Comparison of ENCODE assay signal across 8 cellular contexts in genomic region chr1:163320891-163321290, GRCh38. TPM values are rescaled to one million over a fixed set of nuclear protein-coding genes. Genes with fewer than 3 reads are reported as not detected.
DNase-seq lines count a peak whose midpoint lies in the region; ATAC-seq and TF ChIP-seq lines count a peak whose summit lies in the region.

No MANE protein-coding gene starts in this region.

- TF ChIP-seq CTCF in RWPE2 (IDR thresholded peaks at IDR 0.05; ENCODE audit: poor library complexity, severe bottlenecking) (no peak), esophagus squamous epithelium (IDR thresholded peaks at IDR 0.05) (no peak)

- H3K4me1 ChIP-seq in RWPE2 (ENCODE audit: insufficient read depth, poor library complexity, severe bottlenecking) (no peaks in the 10 kb centered on the region), esophagus squamous epithelium (peaks cover 8 to 25% (median 10%) of the 10 kb centered on the region in 3 donors), trophoblast cell (ENCODE audit: control insufficient read depth in 1 of 2, insufficient read depth in 2 of 2, low read length in 2 of 2) (no peaks in the 10 kb centered on the region)

- no peak overlapping the region for H4K91ac ChIP-seq in trophoblast cell (ENCODE audit: low read depth, low read length)

- H3K27ac ChIP-seq in RWPE2 (ENCODE audit: poor library complexity, severe bottlenecking), result peak overlapping the region; percentile 66
- H3K27ac ChIP-seq in esophagus squamous epithelium, result peak overlapping the region; percentile 62 to 90 (median 82)
- H3K27ac ChIP-seq in trophoblast cell (ENCODE audit: low read depth, low read length), result no peak overlapping the region

- H3K23ac ChIP-seq in trophoblast cell (ENCODE audit: low read length), result no peak overlapping the region

- peaks cover 2% of the 10 kb centered on the region for H3K79me1 ChIP-seq in trophoblast cell (ENCODE audit: low read length)

- peaks cover 34% of the 10 kb centered on the region for H3K36me3 ChIP-seq in RWPE2 (ENCODE audit: low read depth)
- peaks cover 0 to 23% (median 0%) of the 10 kb centered on the region in 3 donors for H3K36me3 ChIP-seq in esophagus squamous epithelium
- H3K36me3 ChIP-seq in trophoblast cell (ENCODE audit: control insufficient read depth in 1 of 2, insufficient read depth in 2 of 2, low read length in 2 of 2), result peaks cover 0 to 3% of the 10 kb centered on the region in 2 experiments

- H3K9me3 ChIP-seq in RWPE2 (ENCODE audit: severe bottlenecking) (no peaks in the 10 kb centered on the region), esophagus squamous epithelium (no peaks in the 10 kb centered on the region), trophoblast cell (ENCODE audit: insufficient read depth, low read depth, low read length) (no peaks in the 10 kb centered on the region)

- no peak for ATAC-seq in RWPE2 (ENCODE audit: low read depth)
- no peak for ATAC-seq in GM18498 (IDR thresholded peaks at IDR 0.05; ENCODE audit: unreplicated experiment)

- no peak overlapping the region for H3K14ac ChIP-seq in trophoblast cell (ENCODE audit: low read length)

- H3K79me2 ChIP-seq in trophoblast cell (ENCODE audit: control insufficient read depth, insufficient read depth, low read length, poor library complexity), result no peaks in the 10 kb centered on the region

- H2AK5ac ChIP-seq in trophoblast cell (ENCODE audit: low read length), result no peak overlapping the region

- no peak overlapping the region for H4K12ac ChIP-seq in trophoblast cell (ENCODE audit: low read depth, low read length)

- intact Hi-C loops in esophagus squamous epithelium (cut with DNase I), result no loop called here

- no peak overlapping the region for H2AFZ ChIP-seq in trophoblast cell (ENCODE audit: insufficient read depth, low read length, poor library complexity)

- H3K4me3 ChIP-seq in RWPE2 (ENCODE audit: severe bottlenecking) (peak overlapping the region; percentile 54), esophagus squamous epithelium (peak overlapping the region; percentile 47 to 73 (median 62)), trophoblast cell (ENCODE audit: low read depth, low read length) (no peak overlapping the region)

- no peak overlapping the region for H3K4ac ChIP-seq in trophoblast cell (ENCODE audit: low read depth, low read length)

- H3K9ac ChIP-seq in trophoblast cell (ENCODE audit: low read length), result no peak overlapping the region

- DNase-seq in ELR (ENCODE audit: low read depth), result peak; percentile 23
- no peak for DNase-seq in RWPE2 (ENCODE audit: low spot score)
- DNase-seq in esophagus squamous epithelium (lab: John Stamatoyannopoulos, UW), result no peak
- no peak for DNase-seq in trophoblast cell
- DNase-seq in activated CD4-positive, CD25-positive, alpha-beta regulatory T cell (lab: John Stamatoyannopoulos, UW), result no peak
- DNase-seq in NCI-H226, result no peak
- DNase-seq in SW480 (ENCODE audit: low spot score), result no peak

- no peak for TF ChIP-seq POLR2A in esophagus squamous epithelium (IDR thresholded peaks at IDR 0.05)

- H2BK12ac ChIP-seq in trophoblast cell (ENCODE audit: low read length), result no peak overlapping the region

- no peak overlapping the region for H2BK5ac ChIP-seq in trophoblast cell (ENCODE audit: low read depth, low read length, poor library complexity)

- 26 to 36% methylated on average over 3 of the region's 3 CpGs for WGBS in esophagus squamous epithelium, 2 donors
- WGBS in trophoblast cell (ENCODE audit: extremely low coverage, insufficient coverage, insufficient read length), result no CpG with 5 or more reads among the region's 3 CpGs

- no peak overlapping the region for H3K18ac ChIP-seq in trophoblast cell (ENCODE audit: low read length)

- H2BK120ac ChIP-seq in trophoblast cell (ENCODE audit: insufficient read depth, low read length, poor library complexity), result no peak overlapping the region

- H3K4me2 ChIP-seq in trophoblast cell (ENCODE audit: low read length), result peak overlapping the region; percentile 76

- H3K27me3 ChIP-seq in RWPE2 (ENCODE audit: insufficient read depth, poor library complexity, severe bottlenecking) (no peaks in the 10 kb centered on the region), esophagus squamous epithelium (no peaks in the 10 kb centered on the region), trophoblast cell (ENCODE audit: insufficient read depth, low read length) (no peaks in the 10 kb centered on the region)

- H4K8ac ChIP-seq in trophoblast cell (ENCODE audit: low read depth, low read length), result peak overlapping the region; percentile 1

RNA-seq across cellular contexts. Expression of gene NUF2, which starts 0.9 kb away (rescaled TPM):
- 10 to 100 TPM in 2 of 4 donors, 1 to 10 TPM in 2; 2.9 to 13.4 (median 8.2) TPM for total RNA-seq in esophagus squamous epithelium
- polyA plus RNA-seq in trophoblast cell (2013), result 25.0 and 25.4 TPM in 2 replicates
